In genomic region chrX:154373340-154374306, GRCh38 we compare ENCODE assay signal across 8 cellular contexts. TPM values are rescaled to one million over a fixed set of nuclear protein-coding genes. Genes with fewer than 3 reads are reported as not detected.
A peak's percentile ranks its signal among the peaks of the same experiment; 100 is the strongest.
DNase-seq lines count a peak whose midpoint lies in the region; ATAC-seq, FAIRE-seq and TF ChIP-seq lines count a peak whose summit lies in the region.

No MANE protein-coding gene starts in this region.

- peaks cover 24% of the 10 kb centered on the region for H3K4me1 Mint-ChIP-seq in CD14-positive monocyte
- H3K4me1 Mint-ChIP-seq in immature natural killer cell: peaks cover 31 to 40% of the 10 kb centered on the region in 2 donors

- peak overlapping the region in 1 of 2 donors; percentile 82 for H3K27ac ChIP-seq in small intestine (ENCODE audit: low read depth in 1 of 2, low read length in 1 of 2)

- no peak for TF ChIP-seq POLR2A in H54 (IDR thresholded peaks at IDR 0.05; ENCODE audit: low read depth, low read length)

- no peaks in the 10 kb centered on the region for H3K27me3 ChIP-seq in small intestine (ENCODE audit: control insufficient read depth in 2 of 2, insufficient read depth in 2 of 2, low read length in 2 of 2)

- in situ Hi-C loops in T47D (cut with HindIII; ENCODE audit: low pct_unique_long_range_greater_than_20kb, low sequenced_read_pairs): no loop called here

- intact Hi-C loops in CD14-positive monocyte (cut with micrococcal nuclease): loop anchor here (2.0 to 5.0 kb wide), 2 partner anchors 159 to 161 kb away; no protein-coding TSS in a partner anchor

- H3K4me3 Mint-ChIP-seq in CD14-positive monocyte: peak overlapping the region; percentile 60 to 61
- peak overlapping the region; percentile 67 to 91 (median 85) for H3K4me3 Mint-ChIP-seq in immature natural killer cell

- H3K27ac Mint-ChIP-seq in CD14-positive monocyte (peak overlapping the region in 5 of 7 donors; percentile 20 to 83 (median 68)), immature natural killer cell (peak overlapping the region; percentile 86 to 99 (median 98))

- peak overlapping the region in 1 of 2 donors; percentile 14 for H3K4me3 ChIP-seq in small intestine (ENCODE audit: low read depth in 1 of 2, low read length in 2 of 2)

- DNase-seq in CD14-positive monocyte (ENCODE audit: low spot score): no peak
- DNase-seq in H54 (ENCODE audit: insufficient read length, low spot score): peak; percentile 44
- peak; percentile 79 for DNase-seq in NCI-H510A (lab: John Stamatoyannopoulos, UW)
- DNase-seq in T47D (ENCODE audit: low read depth in 1 of 2, low spot score in 1 of 2): peak; percentile 58 to 80
- no peak for DNase-seq in immature natural killer cell
- DNase-seq in small intestine: peak; percentile 72
- no peak for DNase-seq in COLO829 (ENCODE audit: low spot score)

- H3K27me3 Mint-ChIP-seq in CD14-positive monocyte (ENCODE audit: low read depth in 3 of 3) (peaks cover 3 to 14% (median 8%) of the 10 kb centered on the region in 3 donors), immature natural killer cell (ENCODE audit: low read depth in 3 of 3) (peaks cover 25 to 34% (median 31%) of the 10 kb centered on the region in 3 donors)

- peaks cover 0 to 31% (median 8%) of the 10 kb centered on the region in 7 donors for H3K9me3 Mint-ChIP-seq in CD14-positive monocyte
- peaks cover 0 to 2% (median 0%) of the 10 kb centered on the region in 6 donors for H3K9me3 Mint-ChIP-seq in immature natural killer cell

- no peak for ATAC-seq in HG02852 (IDR thresholded peaks at IDR 0.05; ENCODE audit: unreplicated experiment)

- H3K36me3 ChIP-seq in small intestine (ENCODE audit: control insufficient read depth in 2 of 2, insufficient read depth in 2 of 2, low read length in 2 of 2): no peaks in the 10 kb centered on the region

- FAIRE-seq in H54 (lab: Jason Lieb, UNC) (no peak), small intestine (lab: Jason Lieb, UNC) (no peak)

- H3K4me1 ChIP-seq in small intestine (ENCODE audit: control insufficient read depth in 2 of 2, insufficient read depth in 1 of 2, low read depth in 1 of 2, low read length in 1 of 2): no peaks in the 10 kb centered on the region

- no peaks in the 10 kb centered on the region for H3K9me3 ChIP-seq in small intestine (ENCODE audit: control insufficient read depth, low read depth)

- peak; percentile 50 for TF ChIP-seq CTCF in CD14-positive monocyte (IDR thresholded peaks at IDR 0.05)

- 14 to 41% (median 15%) methylated on average over 19 to 23 of the region's 23 CpGs for WGBS in small intestine, 3 donors

- H3K36me3 Mint-ChIP-seq in CD14-positive monocyte (peaks cover 3 to 6% of the 10 kb centered on the region in 2 donors), immature natural killer cell (peaks cover 0 to 5% (median 5%) of the 10 kb centered on the region in 3 donors)

RNA-seq across cellular contexts. Expression of gene FLNA, which starts 0.8 kb away (rescaled TPM):
- polyA plus RNA-seq in CD14-positive monocyte (100 to 1,000 TPM; 111 to 219 TPM), immature natural killer cell (1,000 to 10,000 TPM in 1 of 3 donors, 100 to 1,000 TPM in 2; 135 to 1,231 (median 241) TPM), small intestine (100 to 1,000 TPM in 1 of 3 donors, 10 to 100 TPM in 2; 19.2 to 251 (median 48.9) TPM)

RNA-seq across cellular contexts. Expression of gene EMD, which starts 5.5 kb away (rescaled TPM):
- polyA plus RNA-seq in CD14-positive monocyte: 10 to 100 TPM; 14.0 to 17.6 TPM
- 10 to 100 TPM; 27.2 to 31.2 (median 28.9) TPM for polyA plus RNA-seq in immature natural killer cell
- 10 to 100 TPM; 37.6 to 82.3 (median 63.8) TPM for polyA plus RNA-seq in small intestine

RNA-seq across cellular contexts. Expression of gene RPL10, which starts 24.6 kb away (rescaled TPM):
- polyA plus RNA-seq in CD14-positive monocyte (1,000 to 10,000 TPM; 1,536 to 1,724 TPM), immature natural killer cell (1,000 to 10,000 TPM; 2,085 to 3,021 (median 2,819) TPM), small intestine (1,000 to 10,000 TPM; 3,043 to 5,653 (median 5,246) TPM)

RNA-seq across cellular contexts. Expression of gene DNASE1L1, which starts 35.4 kb away (rescaled TPM):
- polyA plus RNA-seq in CD14-positive monocyte (10 to 100 TPM; 26.2 to 27.2 TPM), immature natural killer cell (10 to 100 TPM; 14.1 to 21.1 (median 17.8) TPM), small intestine (10 to 100 TPM; 17.0 to 24.0 (median 19.5) TPM)

RNA-seq across cellular contexts. Expression of gene TAFAZZIN, which starts 37.7 kb away (rescaled TPM):
- polyA plus RNA-seq in CD14-positive monocyte (10 to 100 TPM; 21.7 to 21.9 TPM), immature natural killer cell (10 to 100 TPM; 24.9 to 39.2 (median 32.4) TPM), small intestine (10 to 100 TPM; 31.8 to 78.3 (median 60.8) TPM)

Comparison
In these comparisons a context has a peak if more than half of its experiments do, and no peak if none do; other contexts are left out.
1. DNase-seq: peak in H54 (single experiment), NCI-H510A (single experiment), T47D (2 of 2) and small intestine (single experiment); none in CD14-positive monocyte (single experiment), immature natural killer cell (0 of 3) and COLO829 (single experiment).